Comparison of ENCODE assay signal across 8 cellular contexts in genomic region chr17:56833812-56834379, GRCh38. TPM values are rescaled to one million over a fixed set of nuclear protein-coding genes. Genes with fewer than 3 reads are reported as not detected.
DNase-seq lines count a peak whose midpoint lies in the region; FAIRE-seq and TF ChIP-seq lines count a peak whose summit lies in the region.

TSS of gene C17orf67 (minus strand) at chr17:56833920. CDS start at chr17:56815810, 18,110 bp downstream.
TSS of gene DGKE (plus strand) at chr17:56834151. CDS start at chr17:56834796, 645 bp downstream.

- POLR2A ChIA-PET in RWPE1 (lab: Yijun Ruan, JAX; ENCODE audit: low non-redundant PET): no interaction called here

- H3K27me3 ChIP-seq in neural progenitor cell: peaks cover 46% of the 10 kb centered on the region
- H3K27me3 ChIP-seq in stomach smooth muscle (ENCODE audit: control insufficient read depth in 1 of 2, insufficient read depth in 2 of 2, low read length in 2 of 2): no peaks in the 10 kb centered on the region

- TF ChIP-seq POLR2A in H54 (IDR thresholded peaks at IDR 0.05; ENCODE audit: low read depth, low read length): peak; percentile 54; the same call in 1 of the 2 replicates

- peaks cover 24% of the 10 kb centered on the region for H3K36me3 Mint-ChIP-seq in neural progenitor cell

- H3K9me3 Mint-ChIP-seq in neural progenitor cell: peaks cover 11% of the 10 kb centered on the region

- no peaks in the 10 kb centered on the region for H3K36me3 ChIP-seq in neural progenitor cell
- H3K36me3 ChIP-seq in stomach smooth muscle (ENCODE audit: control insufficient read depth in 2 of 2, insufficient read depth in 2 of 2, low read length in 2 of 2): peaks cover 3% of the 10 kb centered on the region in 2 donors

- peak; percentile 90 for DNase-seq in ELF-1 (ENCODE audit: low read depth, low spot score)
- peak; percentile 96 for DNase-seq in H54 (ENCODE audit: insufficient read length, low spot score)
- DNase-seq in LNCaP clone FGC (ENCODE audit: low read depth): peak; percentile 71
- DNase-seq in RWPE1 (ENCODE audit: low spot score): peak; percentile 96
- peak; percentile 98 for DNase-seq in activated gamma-delta T cell (lab: John Stamatoyannopoulos, UW)
- DNase-seq in fibroblast of villous mesenchyme (ENCODE audit: low read depth): peak; percentile 96
- DNase-seq in neural progenitor cell (ENCODE audit: low spot score): peak; percentile 96

- H3K4me1 ChIP-seq in neural progenitor cell: peaks cover 10% of the 10 kb centered on the region
- H3K4me1 ChIP-seq in stomach smooth muscle (ENCODE audit: control insufficient read depth, insufficient read depth, low read length): peaks cover 22% of the 10 kb centered on the region

- H3K79me2 ChIP-seq in neural progenitor cell (ENCODE audit: low read depth): no peaks in the 10 kb centered on the region

- H2AFZ ChIP-seq in neural progenitor cell (replicated peaks): peak within 1 kb of the TSS; percentile 98

- TF ChIP-seq CTCF in LNCaP clone FGC (IDR thresholded peaks at IDR 0.05; ENCODE audit: control insufficient read depth, extremely low read depth, insufficient read depth) (no peak), RWPE1 (conservative IDR thresholded peaks at IDR 0.05; ENCODE audit: low read depth) (no peak), fibroblast of villous mesenchyme (IDR thresholded peaks at IDR 0.05; ENCODE audit: insufficient read depth, low read depth, low read length) (no peak), neural progenitor cell (IDR thresholded peaks at IDR 0.05) (no peak)

- no peak for FAIRE-seq in H54 (lab: Jason Lieb, UNC)

- H3K4me3 ChIP-seq in LNCaP clone FGC (ENCODE audit: low read depth, low read length) (peak within 1 kb of the TSS; percentile 74), fibroblast of villous mesenchyme (ENCODE audit: low read depth, low read length) (peak within 1 kb of the TSS; percentile 80), neural progenitor cell (peak within 1 kb of the TSS; percentile 72), stomach smooth muscle (ENCODE audit: low read length in 2 of 2) (peak within 1 kb of the TSS; percentile 83 to 86)

- CTCF ChIA-PET in RWPE1 (lab: Yijun Ruan, JAX): interaction anchor here (1.6 kb wide), 1 partner anchor 14 kb away, joined by 5 read pairs; no protein-coding TSS in a partner anchor

- H3K9ac ChIP-seq in neural progenitor cell (no peak within 1 kb of the TSS), stomach smooth muscle (ENCODE audit: low read length in 2 of 2) (peak within 1 kb of the TSS; percentile 62 to 70)

- H3K4me2 ChIP-seq in neural progenitor cell: peak within 1 kb of the TSS; percentile 95

- peaks cover 20% of the 10 kb centered on the region for H3F3A ChIP-seq in neural progenitor cell (ENCODE audit: low read depth)

- H4K20me1 ChIP-seq in neural progenitor cell (ENCODE audit: low read depth): peaks cover 14% of the 10 kb centered on the region

- no peaks in the 10 kb centered on the region for H3K9me3 ChIP-seq in neural progenitor cell (ENCODE audit: low read depth)
- H3K9me3 ChIP-seq in stomach smooth muscle (ENCODE audit: control insufficient read depth in 2 of 2, low read length in 2 of 2): no peaks in the 10 kb centered on the region

- H3K27ac ChIP-seq in RWPE1: peak within 1 kb of the TSS; percentile 90
- H3K27ac ChIP-seq in neural progenitor cell: no peak within 1 kb of the TSS
- peak within 1 kb of the TSS; percentile 62 for H3K27ac ChIP-seq in stomach smooth muscle (ENCODE audit: low read length)

- H3K4me1 Mint-ChIP-seq in neural progenitor cell: peaks cover 17% of the 10 kb centered on the region

- H3K27ac Mint-ChIP-seq in neural progenitor cell: no peak within 1 kb of the TSS

- H3K27me3 Mint-ChIP-seq in neural progenitor cell (ENCODE audit: insufficient read depth, low read depth): peaks cover 4% of the 10 kb centered on the region

- H3K4me3 Mint-ChIP-seq in neural progenitor cell: peak within 1 kb of the TSS; percentile 89

RNA-seq across cellular contexts. Expression of gene C17orf67, which starts in this region (rescaled TPM):
- 0.64 and 0.86 TPM in 2 replicates for total RNA-seq in fibroblast of villous mesenchyme
- 0.59 and 1.4 TPM in 2 replicates for total RNA-seq in neural progenitor cell (ENCODE audit: low replicate concordance)

RNA-seq across cellular contexts. Expression of gene DGKE, which starts in this region (rescaled TPM):
- total RNA-seq in fibroblast of villous mesenchyme (7.1 and 12.1 TPM in 2 replicates), neural progenitor cell (ENCODE audit: low replicate concordance) (4.5 and 7.5 TPM in 2 replicates)
